2 cellular contexts compared by ENCODE assay signal in the genomic region with DNA sequence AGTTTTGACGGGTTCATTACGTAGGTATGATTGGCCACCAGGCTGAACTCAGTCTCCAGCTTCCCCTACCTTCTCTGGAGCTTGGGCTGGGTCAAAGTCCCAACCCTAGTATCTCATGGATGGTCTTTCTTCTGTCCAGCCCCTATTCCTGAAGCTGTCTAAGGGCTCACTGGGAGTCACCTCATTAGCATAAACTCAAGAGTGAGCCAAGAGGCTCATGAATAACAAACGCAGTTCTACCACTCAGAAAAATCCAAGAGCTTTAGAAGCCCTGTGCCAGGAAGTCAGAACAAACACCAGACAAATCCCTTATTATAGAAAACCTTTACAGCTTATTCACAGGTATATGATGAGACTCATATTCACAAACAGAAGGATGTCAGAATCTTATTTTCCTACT.
TF ChIP-seq lines count a peak whose summit lies in the region.

No MANE protein-coding gene starts in this region.

TF ChIP-seq in GM23338, 12 proteins besides CTCF, POLR2A, EP300 and RAD21:
- TF ChIP-seq, protein P1, sequence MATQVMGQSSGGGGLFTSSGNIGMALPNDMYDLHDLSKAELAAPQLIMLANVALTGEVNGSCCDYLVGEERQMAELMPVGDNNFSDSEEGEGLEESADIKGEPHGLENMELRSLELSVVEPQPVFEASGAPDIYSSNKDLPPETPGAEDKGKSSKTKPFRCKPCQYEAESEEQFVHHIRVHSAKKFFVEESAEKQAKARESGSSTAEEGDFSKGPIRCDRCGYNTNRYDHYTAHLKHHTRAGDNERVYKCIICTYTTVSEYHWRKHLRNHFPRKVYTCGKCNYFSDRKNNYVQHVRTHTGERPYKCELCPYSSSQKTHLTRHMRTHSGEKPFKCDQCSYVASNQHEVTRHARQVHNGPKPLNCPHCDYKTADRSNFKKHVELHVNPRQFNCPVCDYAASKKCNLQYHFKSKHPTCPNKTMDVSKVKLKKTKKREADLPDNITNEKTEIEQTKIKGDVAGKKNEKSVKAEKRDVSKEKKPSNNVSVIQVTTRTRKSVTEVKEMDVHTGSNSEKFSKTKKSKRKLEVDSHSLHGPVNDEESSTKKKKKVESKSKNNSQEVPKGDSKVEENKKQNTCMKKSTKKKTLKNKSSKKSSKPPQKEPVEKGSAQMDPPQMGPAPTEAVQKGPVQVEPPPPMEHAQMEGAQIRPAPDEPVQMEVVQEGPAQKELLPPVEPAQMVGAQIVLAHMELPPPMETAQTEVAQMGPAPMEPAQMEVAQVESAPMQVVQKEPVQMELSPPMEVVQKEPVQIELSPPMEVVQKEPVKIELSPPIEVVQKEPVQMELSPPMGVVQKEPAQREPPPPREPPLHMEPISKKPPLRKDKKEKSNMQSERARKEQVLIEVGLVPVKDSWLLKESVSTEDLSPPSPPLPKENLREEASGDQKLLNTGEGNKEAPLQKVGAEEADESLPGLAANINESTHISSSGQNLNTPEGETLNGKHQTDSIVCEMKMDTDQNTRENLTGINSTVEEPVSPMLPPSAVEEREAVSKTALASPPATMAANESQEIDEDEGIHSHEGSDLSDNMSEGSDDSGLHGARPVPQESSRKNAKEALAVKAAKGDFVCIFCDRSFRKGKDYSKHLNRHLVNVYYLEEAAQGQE (IDR thresholded peaks at IDR 0.05; ENCODE audit: unreplicated experiment) = no peak
- TF ChIP-seq JUNB (IDR thresholded peaks at IDR 0.05; ENCODE audit: unreplicated experiment) (no peak), ZNF331 (CRISPR knock-in tag; IDR thresholded peaks at IDR 0.05; ENCODE audit: low read depth) (no peak), CREB1 (CRISPR knock-in tag; IDR thresholded peaks at IDR 0.05; ENCODE audit: low read depth) (no peak)
- TF ChIP-seq, protein P2, sequence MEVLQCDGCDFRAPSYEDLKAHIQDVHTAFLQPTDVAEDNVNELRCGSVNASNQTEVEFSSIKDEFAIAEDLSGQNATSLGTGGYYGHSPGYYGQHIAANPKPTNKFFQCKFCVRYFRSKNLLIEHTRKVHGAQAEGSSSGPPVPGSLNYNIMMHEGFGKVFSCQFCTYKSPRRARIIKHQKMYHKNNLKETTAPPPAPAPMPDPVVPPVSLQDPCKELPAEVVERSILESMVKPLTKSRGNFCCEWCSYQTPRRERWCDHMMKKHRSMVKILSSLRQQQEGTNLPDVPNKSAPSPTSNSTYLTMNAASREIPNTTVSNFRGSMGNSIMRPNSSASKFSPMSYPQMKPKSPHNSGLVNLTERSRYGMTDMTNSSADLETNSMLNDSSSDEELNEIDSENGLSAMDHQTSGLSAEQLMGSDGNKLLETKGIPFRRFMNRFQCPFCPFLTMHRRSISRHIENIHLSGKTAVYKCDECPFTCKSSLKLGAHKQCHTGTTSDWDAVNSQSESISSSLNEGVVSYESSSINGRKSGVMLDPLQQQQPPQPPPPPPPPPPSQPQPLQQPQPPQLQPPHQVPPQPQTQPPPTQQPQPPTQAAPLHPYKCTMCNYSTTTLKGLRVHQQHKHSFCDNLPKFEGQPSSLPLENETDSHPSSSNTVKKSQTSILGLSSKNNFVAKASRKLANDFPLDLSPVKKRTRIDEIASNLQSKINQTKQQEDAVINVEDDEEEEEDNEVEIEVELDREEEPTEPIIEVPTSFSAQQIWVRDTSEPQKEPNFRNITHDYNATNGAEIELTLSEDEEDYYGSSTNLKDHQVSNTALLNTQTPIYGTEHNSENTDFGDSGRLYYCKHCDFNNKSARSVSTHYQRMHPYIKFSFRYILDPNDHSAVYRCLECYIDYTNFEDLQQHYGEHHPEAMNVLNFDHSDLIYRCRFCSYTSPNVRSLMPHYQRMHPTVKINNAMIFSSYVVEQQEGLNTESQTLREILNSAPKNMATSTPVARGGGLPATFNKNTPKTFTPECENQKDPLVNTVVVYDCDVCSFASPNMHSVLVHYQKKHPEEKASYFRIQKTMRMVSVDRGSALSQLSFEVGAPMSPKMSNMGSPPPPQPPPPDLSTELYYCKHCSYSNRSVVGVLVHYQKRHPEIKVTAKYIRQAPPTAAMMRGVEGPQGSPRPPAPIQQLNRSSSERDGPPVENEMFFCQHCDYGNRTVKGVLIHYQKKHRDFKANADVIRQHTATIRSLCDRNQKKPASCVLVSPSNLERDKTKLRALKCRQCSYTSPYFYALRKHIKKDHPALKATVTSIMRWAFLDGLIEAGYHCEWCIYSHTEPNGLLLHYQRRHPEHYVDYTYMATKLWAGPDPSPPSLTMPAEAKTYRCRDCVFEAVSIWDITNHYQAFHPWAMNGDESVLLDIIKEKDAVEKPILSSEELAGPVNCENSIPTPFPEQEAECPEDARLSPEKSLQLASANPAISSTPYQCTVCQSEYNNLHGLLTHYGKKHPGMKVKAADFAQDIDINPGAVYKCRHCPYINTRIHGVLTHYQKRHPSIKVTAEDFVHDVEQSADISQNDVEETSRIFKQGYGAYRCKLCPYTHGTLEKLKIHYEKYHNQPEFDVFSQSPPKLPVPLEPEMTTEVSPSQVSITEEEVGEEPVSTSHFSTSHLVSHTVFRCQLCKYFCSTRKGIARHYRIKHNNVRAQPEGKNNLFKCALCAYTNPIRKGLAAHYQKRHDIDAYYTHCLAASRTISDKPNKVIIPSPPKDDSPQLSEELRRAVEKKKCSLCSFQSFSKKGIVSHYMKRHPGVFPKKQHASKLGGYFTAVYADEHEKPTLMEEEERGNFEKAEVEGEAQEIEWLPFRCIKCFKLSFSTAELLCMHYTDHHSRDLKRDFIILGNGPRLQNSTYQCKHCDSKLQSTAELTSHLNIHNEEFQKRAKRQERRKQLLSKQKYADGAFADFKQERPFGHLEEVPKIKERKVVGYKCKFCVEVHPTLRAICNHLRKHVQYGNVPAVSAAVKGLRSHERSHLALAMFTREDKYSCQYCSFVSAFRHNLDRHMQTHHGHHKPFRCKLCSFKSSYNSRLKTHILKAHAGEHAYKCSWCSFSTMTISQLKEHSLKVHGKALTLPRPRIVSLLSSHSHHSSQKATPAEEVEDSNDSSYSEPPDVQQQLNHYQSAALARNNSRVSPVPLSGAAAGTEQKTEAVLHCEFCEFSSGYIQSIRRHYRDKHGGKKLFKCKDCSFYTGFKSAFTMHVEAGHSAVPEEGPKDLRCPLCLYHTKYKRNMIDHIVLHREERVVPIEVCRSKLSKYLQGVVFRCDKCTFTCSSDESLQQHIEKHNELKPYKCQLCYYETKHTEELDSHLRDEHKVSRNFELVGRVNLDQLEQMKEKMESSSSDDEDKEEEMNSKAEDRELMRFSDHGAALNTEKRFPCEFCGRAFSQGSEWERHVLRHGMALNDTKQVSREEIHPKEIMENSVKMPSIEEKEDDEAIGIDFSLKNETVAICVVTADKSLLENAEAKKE (CRISPR knock-in tag; IDR thresholded peaks at IDR 0.05) = no peak

TF ChIP-seq in H1, 55 proteins besides CTCF, POLR2A, EP300 and RAD21 (continued from another document):
- TF ChIP-seq SUZ12 (IDR thresholded peaks at IDR 0.05; ENCODE audit: low read length) (no peak), BCL11A (IDR thresholded peaks at IDR 0.05; ENCODE audit: low read depth in 2 of 2, low read length in 2 of 2) (no peak), CEBPB (IDR thresholded peaks at IDR 0.05; ENCODE audit: low read depth, low read length) (no peak), KDM1A (IDR thresholded peaks at IDR 0.05; ENCODE audit: borderline replicate concordance, low read length) (no peak), NRF1 (IDR thresholded peaks at IDR 0.05; ENCODE audit: low read depth, low read length) (no peak), NANOG (IDR thresholded peaks at IDR 0.05; ENCODE audit: insufficient read depth, low read depth, low read length, poor library complexity, severe bottlenecking) (no peak), GTF2F1 (IDR thresholded peaks at IDR 0.05; ENCODE audit: borderline replicate concordance, low read depth, low read length) (no peak), YY1 (IDR thresholded peaks at IDR 0.05; ENCODE audit: low read depth, low read length) (no peak), POU5F1 (IDR thresholded peaks at IDR 0.05; ENCODE audit: low read depth, low read length) (no peak), CREB1 (IDR thresholded peaks at IDR 0.05) (no peak), POLR2AphosphoS5 (IDR thresholded peaks at IDR 0.05; ENCODE audit: low read depth, low read length) (no peak)
- TF ChIP-seq, protein P3, sequence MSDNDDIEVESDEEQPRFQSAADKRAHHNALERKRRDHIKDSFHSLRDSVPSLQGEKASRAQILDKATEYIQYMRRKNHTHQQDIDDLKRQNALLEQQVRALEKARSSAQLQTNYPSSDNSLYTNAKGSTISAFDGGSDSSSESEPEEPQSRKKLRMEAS (IDR thresholded peaks at IDR 0.05) = no peak
- TF ChIP-seq, protein P4, sequence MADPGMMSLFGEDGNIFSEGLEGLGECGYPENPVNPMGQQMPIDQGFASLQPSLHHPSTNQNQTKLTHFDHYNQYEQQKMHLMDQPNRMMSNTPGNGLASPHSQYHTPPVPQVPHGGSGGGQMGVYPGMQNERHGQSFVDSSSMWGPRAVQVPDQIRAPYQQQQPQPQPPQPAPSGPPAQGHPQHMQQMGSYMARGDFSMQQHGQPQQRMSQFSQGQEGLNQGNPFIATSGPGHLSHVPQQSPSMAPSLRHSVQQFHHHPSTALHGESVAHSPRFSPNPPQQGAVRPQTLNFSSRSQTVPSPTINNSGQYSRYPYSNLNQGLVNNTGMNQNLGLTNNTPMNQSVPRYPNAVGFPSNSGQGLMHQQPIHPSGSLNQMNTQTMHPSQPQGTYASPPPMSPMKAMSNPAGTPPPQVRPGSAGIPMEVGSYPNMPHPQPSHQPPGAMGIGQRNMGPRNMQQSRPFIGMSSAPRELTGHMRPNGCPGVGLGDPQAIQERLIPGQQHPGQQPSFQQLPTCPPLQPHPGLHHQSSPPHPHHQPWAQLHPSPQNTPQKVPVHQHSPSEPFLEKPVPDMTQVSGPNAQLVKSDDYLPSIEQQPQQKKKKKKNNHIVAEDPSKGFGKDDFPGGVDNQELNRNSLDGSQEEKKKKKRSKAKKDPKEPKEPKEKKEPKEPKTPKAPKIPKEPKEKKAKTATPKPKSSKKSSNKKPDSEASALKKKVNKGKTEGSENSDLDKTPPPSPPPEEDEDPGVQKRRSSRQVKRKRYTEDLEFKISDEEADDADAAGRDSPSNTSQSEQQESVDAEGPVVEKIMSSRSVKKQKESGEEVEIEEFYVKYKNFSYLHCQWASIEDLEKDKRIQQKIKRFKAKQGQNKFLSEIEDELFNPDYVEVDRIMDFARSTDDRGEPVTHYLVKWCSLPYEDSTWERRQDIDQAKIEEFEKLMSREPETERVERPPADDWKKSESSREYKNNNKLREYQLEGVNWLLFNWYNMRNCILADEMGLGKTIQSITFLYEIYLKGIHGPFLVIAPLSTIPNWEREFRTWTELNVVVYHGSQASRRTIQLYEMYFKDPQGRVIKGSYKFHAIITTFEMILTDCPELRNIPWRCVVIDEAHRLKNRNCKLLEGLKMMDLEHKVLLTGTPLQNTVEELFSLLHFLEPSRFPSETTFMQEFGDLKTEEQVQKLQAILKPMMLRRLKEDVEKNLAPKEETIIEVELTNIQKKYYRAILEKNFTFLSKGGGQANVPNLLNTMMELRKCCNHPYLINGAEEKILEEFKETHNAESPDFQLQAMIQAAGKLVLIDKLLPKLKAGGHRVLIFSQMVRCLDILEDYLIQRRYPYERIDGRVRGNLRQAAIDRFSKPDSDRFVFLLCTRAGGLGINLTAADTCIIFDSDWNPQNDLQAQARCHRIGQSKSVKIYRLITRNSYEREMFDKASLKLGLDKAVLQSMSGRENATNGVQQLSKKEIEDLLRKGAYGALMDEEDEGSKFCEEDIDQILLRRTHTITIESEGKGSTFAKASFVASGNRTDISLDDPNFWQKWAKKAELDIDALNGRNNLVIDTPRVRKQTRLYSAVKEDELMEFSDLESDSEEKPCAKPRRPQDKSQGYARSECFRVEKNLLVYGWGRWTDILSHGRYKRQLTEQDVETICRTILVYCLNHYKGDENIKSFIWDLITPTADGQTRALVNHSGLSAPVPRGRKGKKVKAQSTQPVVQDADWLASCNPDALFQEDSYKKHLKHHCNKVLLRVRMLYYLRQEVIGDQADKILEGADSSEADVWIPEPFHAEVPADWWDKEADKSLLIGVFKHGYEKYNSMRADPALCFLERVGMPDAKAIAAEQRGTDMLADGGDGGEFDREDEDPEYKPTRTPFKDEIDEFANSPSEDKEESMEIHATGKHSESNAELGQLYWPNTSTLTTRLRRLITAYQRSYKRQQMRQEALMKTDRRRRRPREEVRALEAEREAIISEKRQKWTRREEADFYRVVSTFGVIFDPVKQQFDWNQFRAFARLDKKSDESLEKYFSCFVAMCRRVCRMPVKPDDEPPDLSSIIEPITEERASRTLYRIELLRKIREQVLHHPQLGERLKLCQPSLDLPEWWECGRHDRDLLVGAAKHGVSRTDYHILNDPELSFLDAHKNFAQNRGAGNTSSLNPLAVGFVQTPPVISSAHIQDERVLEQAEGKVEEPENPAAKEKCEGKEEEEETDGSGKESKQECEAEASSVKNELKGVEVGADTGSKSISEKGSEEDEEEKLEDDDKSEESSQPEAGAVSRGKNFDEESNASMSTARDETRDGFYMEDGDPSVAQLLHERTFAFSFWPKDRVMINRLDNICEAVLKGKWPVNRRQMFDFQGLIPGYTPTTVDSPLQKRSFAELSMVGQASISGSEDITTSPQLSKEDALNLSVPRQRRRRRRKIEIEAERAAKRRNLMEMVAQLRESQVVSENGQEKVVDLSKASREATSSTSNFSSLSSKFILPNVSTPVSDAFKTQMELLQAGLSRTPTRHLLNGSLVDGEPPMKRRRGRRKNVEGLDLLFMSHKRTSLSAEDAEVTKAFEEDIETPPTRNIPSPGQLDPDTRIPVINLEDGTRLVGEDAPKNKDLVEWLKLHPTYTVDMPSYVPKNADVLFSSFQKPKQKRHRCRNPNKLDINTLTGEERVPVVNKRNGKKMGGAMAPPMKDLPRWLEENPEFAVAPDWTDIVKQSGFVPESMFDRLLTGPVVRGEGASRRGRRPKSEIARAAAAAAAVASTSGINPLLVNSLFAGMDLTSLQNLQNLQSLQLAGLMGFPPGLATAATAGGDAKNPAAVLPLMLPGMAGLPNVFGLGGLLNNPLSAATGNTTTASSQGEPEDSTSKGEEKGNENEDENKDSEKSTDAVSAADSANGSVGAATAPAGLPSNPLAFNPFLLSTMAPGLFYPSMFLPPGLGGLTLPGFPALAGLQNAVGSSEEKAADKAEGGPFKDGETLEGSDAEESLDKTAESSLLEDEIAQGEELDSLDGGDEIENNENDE (IDR thresholded peaks at IDR 0.05; ENCODE audit: insufficient replicate concordance, low read length) = no peak
